26 cellular contexts compared by ENCODE assay signal in the genomic region with DNA sequence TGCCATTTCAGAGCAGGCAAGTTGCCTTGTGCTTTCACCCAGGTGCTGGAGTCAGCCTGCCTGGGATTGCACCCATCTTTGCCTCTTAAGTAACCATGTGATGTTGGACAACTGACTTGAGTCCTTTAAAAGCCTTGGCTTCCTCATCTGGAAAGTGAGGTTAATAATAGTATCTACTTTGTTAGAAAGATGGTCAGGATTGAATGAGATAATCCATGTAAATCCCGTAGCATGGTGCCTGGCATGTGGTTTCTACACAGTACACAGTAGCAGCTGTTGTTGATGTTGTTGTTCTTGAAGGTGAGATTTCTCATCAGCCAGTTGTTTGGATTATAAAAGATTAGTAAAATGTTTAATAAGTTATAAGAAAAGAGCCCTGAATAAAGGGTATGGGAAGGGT. TPM values are rescaled to one million over a fixed set of nuclear protein-coding genes. Genes with fewer than 3 reads are reported as not detected.
DNase-seq lines count a peak whose midpoint lies in the region; ATAC-seq, FAIRE-seq and TF ChIP-seq lines count a peak whose summit lies in the region.
"Had no signal": no experiment of that assay in that cellular context is flagged by ENCODE, and none has a peak within 500 bp of the region (broad histone marks: within the 10 kb centered on the region; RNA-seq: fewer than 3 reads in every experiment).

No MANE protein-coding gene starts in this region.

- BruUV-seq in HepG2 (replicated peaks; lab: Mats Ljungman, UMichigan), result no TSS peak

- H3K4me1 Mint-ChIP-seq in CD4-positive, CD25-positive, alpha-beta regulatory T cell, result peaks cover 31 to 99% (median 87%) of the 10 kb centered on the region in 4 donors
- H3K4me1 Mint-ChIP-seq in CD8-positive, alpha-beta memory T cell, result peaks cover 94 to 100% (median 100%) of the 10 kb centered on the region in 3 donors
- peaks cover 93% of the 10 kb centered on the region for H3K4me1 Mint-ChIP-seq in activated CD4-positive, alpha-beta memory T cell treated with anti-CD3 and anti-CD28 coated beads for 36 hours (ENCODE audit: low read depth)

- no peak for ATAC-seq in CD4-positive, CD25-positive, alpha-beta regulatory T cell (ENCODE audit: low read depth in 2 of 2)
- ATAC-seq in lower lobe of right lung (no peak), HepG2 (no peak), GM19395 (IDR thresholded peaks at IDR 0.05; ENCODE audit: unreplicated experiment) (no peak), HG02798 (IDR thresholded peaks at IDR 0.05; ENCODE audit: poor library complexity, unreplicated experiment) (no peak)
- ATAC-seq: mucosa of descending colon, WTC11 had no signal

- CTCF ChIA-PET in CD8-positive, alpha-beta memory T cell (lab: Charles Lee), result interaction anchor here (3.4 to 9.9 kb wide), 3 partner anchors 9 to 49 kb away, joined by 12 to 124 read pairs (median 112); partner anchors contain the start of gene PSMD6
- CTCF ChIA-PET in activated CD4-positive, alpha-beta memory T cell treated with anti-CD3 and anti-CD28 coated beads for 36 hours (lab: Charles Lee), result interaction anchor here (25.3 kb wide), 1 partner anchor 19 kb away, joined by 360 read pairs; no protein-coding TSS in a partner anchor
- CTCF ChIA-PET in HepG2 (lab: Yijun Ruan, JAX; ENCODE audit: low intra/inter-chr PET ratio, low total read pairs), result no interaction called here

- H3K27me3 Mint-ChIP-seq in CD4-positive, CD25-positive, alpha-beta regulatory T cell, result no peaks in the 10 kb centered on the region
- H3K27me3 Mint-ChIP-seq in CD8-positive, alpha-beta memory T cell, result peaks cover 0 to 2% of the 10 kb centered on the region in 2 donors
- no peaks in the 10 kb centered on the region for H3K27me3 Mint-ChIP-seq in activated CD4-positive, alpha-beta memory T cell treated with anti-CD3 and anti-CD28 coated beads for 36 hours
- H3K27me3 Mint-ChIP-seq: progenitor cell of endocrine pancreas had no signal

- no peak for DNase-seq in CD4-positive, CD25-positive, alpha-beta regulatory T cell
- DNase-seq in CD8-positive, alpha-beta memory T cell, result no peak
- no peak for DNase-seq in activated CD4-positive, alpha-beta memory T cell treated with anti-CD3 and anti-CD28 coated beads for 36 hours
- DNase-seq in lower lobe of right lung (no peak), HepG2 (ENCODE audit: low spot score) (no peak), NCI-H69 (lab: John Stamatoyannopoulos, UW) (no peak)
- DNase-seq: activated CD4-positive, alpha-beta T cell treated with anti-CD3 and anti-CD28 coated beads, Interleukin-2, amount 50 U/mL, for 4 hours; activated naive CD4-positive, alpha-beta T cell; anterior cingulate cortex; central memory CD4-positive, alpha-beta T cell; dermis blood vessel endothelial cell; DMS79 treated with DMSO at 0.1 percent for 48 hours; islet precursor cell; mucosa of descending colon; NCI-H1417; NCI-H2081; NCI-H226; OCI-M1; T1000; transverse colon had no signal

- H3K9me3 Mint-ChIP-seq in CD4-positive, CD25-positive, alpha-beta regulatory T cell, result no peaks in the 10 kb centered on the region
- H3K9me3 Mint-ChIP-seq in CD8-positive, alpha-beta memory T cell, result no peaks in the 10 kb centered on the region
- no peaks in the 10 kb centered on the region for H3K9me3 Mint-ChIP-seq in activated CD4-positive, alpha-beta memory T cell treated with anti-CD3 and anti-CD28 coated beads for 36 hours
- H3K9me3 Mint-ChIP-seq: WTC11 had no signal

- H3K36me3 Mint-ChIP-seq in CD4-positive, CD25-positive, alpha-beta regulatory T cell, result peaks cover 33% of the 10 kb centered on the region
- H3K36me3 Mint-ChIP-seq in CD8-positive, alpha-beta memory T cell, result peaks cover 0 to 54% (median 6%) of the 10 kb centered on the region in 3 donors
- H3K36me3 Mint-ChIP-seq in activated CD4-positive, alpha-beta memory T cell treated with anti-CD3 and anti-CD28 coated beads for 36 hours, result peaks cover 5% of the 10 kb centered on the region
- H3K36me3 Mint-ChIP-seq: WTC11 had no signal

- peak overlapping the region; percentile 35 for H3K4me3 ChIP-seq in CD4-positive, CD25-positive, alpha-beta regulatory T cell (ENCODE audit: low read depth, low read length)
- no peak overlapping the region for H3K4me3 ChIP-seq in CD8-positive, alpha-beta memory T cell (ENCODE audit: low read length)
- H3K4me3 ChIP-seq in lower lobe of right lung (no peak overlapping the region), HepG2 (replicated peaks in 1 of 3; ENCODE audit: insufficient read depth in 1 of 3, low read depth in 2 of 3, low read length in 3 of 3) (no peak overlapping the region)
- H3K4me3 ChIP-seq: HAP-1, mucosa of descending colon, transverse colon had no signal

- TF ChIP-seq EP300 in HepG2 (IDR thresholded peaks at IDR 0.05; ENCODE audit: low read depth in 2 of 2, low read length in 2 of 2), result no peak
- TF ChIP-seq EP300 in HepG2 (CRISPR knock-in tag; IDR thresholded peaks at IDR 0.05; ENCODE audit: borderline replicate concordance), result no peak

- no peak for TF ChIP-seq CTCF in lower lobe of right lung (IDR thresholded peaks at IDR 0.05)
- TF ChIP-seq CTCF in HepG2 (CRISPR knock-in tag; IDR thresholded peaks at IDR 0.05), result no peak

- no peak for FAIRE-seq in HepG2 (lab: Jason Lieb, UNC)

- peak overlapping the region; percentile 6 to 67 (median 52) for H3K4me3 Mint-ChIP-seq in CD4-positive, CD25-positive, alpha-beta regulatory T cell
- H3K4me3 Mint-ChIP-seq in CD8-positive, alpha-beta memory T cell, result peak overlapping the region in 4 of 7 donors; percentile 1 to 46 (median 4)
- no peak overlapping the region for H3K4me3 Mint-ChIP-seq in activated CD4-positive, alpha-beta memory T cell treated with anti-CD3 and anti-CD28 coated beads for 36 hours
- H3K4me3 Mint-ChIP-seq: WTC11 had no signal

- H3K79me2 ChIP-seq in HepG2 (ENCODE audit: insufficient read depth, low read length), result peaks cover 74% of the 10 kb centered on the region

- POLR2A ChIA-PET in CD8-positive, alpha-beta memory T cell (lab: Charles Lee), result no interaction called here
- POLR2A ChIA-PET in activated CD4-positive, alpha-beta memory T cell treated with anti-CD3 and anti-CD28 coated beads for 36 hours (lab: Charles Lee), result no interaction called here
- POLR2A ChIA-PET in HepG2 (lab: Yijun Ruan, JAX), result no interaction called here

- H3K27ac ChIP-seq in CD4-positive, CD25-positive, alpha-beta regulatory T cell (ENCODE audit: insufficient read depth, low read length, poor library complexity, severe bottlenecking), result no peak overlapping the region
- H3K27ac ChIP-seq in CD8-positive, alpha-beta memory T cell (ENCODE audit: low read depth, low read length), result no peak overlapping the region
- peak overlapping the region; percentile 20 for H3K27ac ChIP-seq in lower lobe of right lung
- H3K27ac ChIP-seq in HepG2 (ENCODE audit: extremely low read length, insufficient read depth, low read length), result no peak overlapping the region
- H3K27ac ChIP-seq: HL-60, transverse colon had no signal

- TF ChIP-seq RAD21 in HepG2 (CRISPR knock-in tag; IDR thresholded peaks at IDR 0.05), result no peak

- no peak overlapping the region for H3K4me2 ChIP-seq in HepG2 (ENCODE audit: low read depth, low read length)

- H3K36me3 ChIP-seq in CD4-positive, CD25-positive, alpha-beta regulatory T cell (ENCODE audit: control insufficient read depth, insufficient read depth, low read length), result peaks cover 20% of the 10 kb centered on the region
- H3K36me3 ChIP-seq in CD8-positive, alpha-beta memory T cell (ENCODE audit: insufficient read depth, low read length), result peaks cover 7% of the 10 kb centered on the region
- H3K36me3 ChIP-seq in lower lobe of right lung (no peaks in the 10 kb centered on the region), HepG2 (replicated peaks in 1 of 2; ENCODE audit: control insufficient read depth in 1 of 2, insufficient read depth in 2 of 2, low read length in 2 of 2) (peaks cover 1 to 3% of the 10 kb centered on the region in 2 experiments; a peak in 4 of 5 replicates)
- H3K36me3 ChIP-seq: HAP-1, transverse colon had no signal

- no peaks in the 10 kb centered on the region for H3K9me3 ChIP-seq in CD4-positive, CD25-positive, alpha-beta regulatory T cell (ENCODE audit: control insufficient read depth in 2 of 2, low read length in 2 of 2)
- no peaks in the 10 kb centered on the region for H3K9me3 ChIP-seq in CD8-positive, alpha-beta memory T cell (ENCODE audit: low read length)
- H3K9me3 ChIP-seq in lower lobe of right lung, result no peaks in the 10 kb centered on the region
- no peaks in the 10 kb centered on the region for H3K9me3 ChIP-seq in HepG2 (ENCODE audit: low read length)
- H3K9me3 ChIP-seq: HAP-1, mucosa of descending colon, transverse colon had no signal

- H3K27me3 ChIP-seq in CD4-positive, CD25-positive, alpha-beta regulatory T cell (ENCODE audit: control insufficient read depth, insufficient read depth, low read length), result no peaks in the 10 kb centered on the region
- no peaks in the 10 kb centered on the region for H3K27me3 ChIP-seq in CD8-positive, alpha-beta memory T cell (ENCODE audit: insufficient read depth, low read length, poor library complexity, severe bottlenecking)
- no peaks in the 10 kb centered on the region for H3K27me3 ChIP-seq in lower lobe of right lung (ENCODE audit: low read depth)
- H3K27me3 ChIP-seq in HepG2 (ENCODE audit: control insufficient read depth in 1 of 2, insufficient read depth in 2 of 2, low read length in 2 of 2), result no peaks in the 10 kb centered on the region
- H3K27me3 ChIP-seq: transverse colon had no signal

- H4K20me1 ChIP-seq in HepG2 (ENCODE audit: insufficient read depth, low read length), result no peaks in the 10 kb centered on the region

- no peak overlapping the region for H3K9ac ChIP-seq in HepG2 (ENCODE audit: insufficient read depth, low read depth, low read length)

- H2AFZ ChIP-seq in HepG2 (ENCODE audit: low read length), result no peak overlapping the region

- WGBS in HepG2 (ENCODE audit: low lambda C conversion rate), result 100% methylated on average over 1 of the region's 1 CpG

- H3K4me1 ChIP-seq in CD4-positive, CD25-positive, alpha-beta regulatory T cell (ENCODE audit: control insufficient read depth, insufficient read depth, low read length, poor library complexity, severe bottlenecking), result peaks cover 99% of the 10 kb centered on the region
- H3K4me1 ChIP-seq in CD8-positive, alpha-beta memory T cell (ENCODE audit: insufficient read depth, low read length), result peaks cover 92% of the 10 kb centered on the region
- H3K4me1 ChIP-seq in lower lobe of right lung, result peaks cover 100% of the 10 kb centered on the region
- peaks cover 52% of the 10 kb centered on the region for H3K4me1 ChIP-seq in HepG2 (ENCODE audit: insufficient read depth, low read length)

- intact Hi-C loops in activated CD4-positive, alpha-beta memory T cell treated with anti-CD3 and anti-CD28 coated beads for 36 hours (cut with micrococcal nuclease), result no loop called here
- intact Hi-C loops in lower lobe of right lung (cut with DNase I) (no loop called here), HepG2 (cut with micrococcal nuclease; ENCODE audit: unreplicated experiment) (no loop called here)

- H3K27ac Mint-ChIP-seq in CD4-positive, CD25-positive, alpha-beta regulatory T cell, result peak overlapping the region; percentile 79 to 92 (median 85)
- peak overlapping the region; percentile 30 to 96 (median 74) for H3K27ac Mint-ChIP-seq in CD8-positive, alpha-beta memory T cell
- H3K27ac Mint-ChIP-seq in activated CD4-positive, alpha-beta memory T cell treated with anti-CD3 and anti-CD28 coated beads for 36 hours, result peak overlapping the region; percentile 3
- H3K27ac Mint-ChIP-seq: progenitor cell of endocrine pancreas, WTC11 had no signal

- in situ Hi-C loops in HepG2 (cut with HindIII; ENCODE audit: extremely low pct_ligation_motif_present, low pct_unique_long_range_greater_than_20kb), result no loop called here

- no peak for TF ChIP-seq POLR2A in HepG2 (IDR thresholded peaks at IDR 0.05; ENCODE audit: insufficient read depth in 1 of 2, low read depth in 2 of 2, low read length in 2 of 2)

RNA-seq across cellular contexts. Expression of gene PSMD6, which starts 48.8 kb away (rescaled TPM):
- 86.7 TPM for total RNA-seq in CD4-positive, CD25-positive, alpha-beta regulatory T cell
- polyA plus RNA-seq in CD4-positive, CD25-positive, alpha-beta regulatory T cell, result 100 to 1,000 TPM; 119 to 139 (median 124) TPM
- 100 to 1,000 TPM; 134 to 136 TPM for total RNA-seq in CD8-positive, alpha-beta memory T cell
- 117 TPM for polyA plus RNA-seq in CD8-positive, alpha-beta memory T cell
- 100 to 1,000 TPM; 104 to 109 TPM for total RNA-seq in activated CD4-positive, alpha-beta memory T cell treated with anti-CD3 and anti-CD28 coated beads for 36 hours
- total RNA-seq in lower lobe of right lung, result 51.1 TPM
- total RNA-seq in HepG2 (2016; rRNA removed; fragmentation: Illumina TruSeq; extraction: Trizol), result 117 and 169 TPM in 2 replicates
- total RNA-seq in HepG2 (2016; cell fraction: cytosol; rRNA removed; fragmentation: Illumina TruSeq; extraction: Trizol; ENCODE audit: low read depth), result 28.9 and 32.9 TPM in 2 replicates
- 117 and 163 TPM in 2 replicates for total RNA-seq in HepG2 (2016; cell fraction: insoluble cytoplasmic fraction; rRNA removed; fragmentation: Illumina TruSeq; extraction: Trizol)
- total RNA-seq in HepG2 (2016; cell fraction: membrane; rRNA removed; fragmentation: Illumina TruSeq; extraction: Trizol), result 33.9 and 40.8 TPM in 2 replicates
- total RNA-seq in HepG2 (2016; cell fraction: nucleus; rRNA removed; fragmentation: Illumina TruSeq; extraction: Trizol), result 62.8 and 65.3 TPM in 2 replicates
- 31.1 and 36.8 TPM in 2 replicates for polyA plus RNA-seq in HepG2 (2011; rRNA removed)
- 22.6 and 25.6 TPM in 2 replicates for polyA plus RNA-seq in HepG2 (2011; cell fraction: cytosol; rRNA removed)
- polyA plus RNA-seq in HepG2 (2011; cell fraction: nucleus; rRNA removed), result 36.5 and 41.5 TPM in 2 replicates
- 52.7 and 65.4 TPM in 2 replicates for polyA plus RNA-seq in HepG2 (2012)
- 21.9 and 22.5 TPM in 2 replicates for polyA plus RNA-seq in HepG2 (2016; cell fraction: cytosol; fragmentation: Illumina TruSeq; extraction: Trizol; ENCODE audit: low read depth)
- polyA plus RNA-seq in HepG2 (2016; cell fraction: insoluble cytoplasmic fraction; fragmentation: Illumina TruSeq; extraction: Trizol; ENCODE audit: low read depth), result 148 and 154 TPM in 2 replicates
- 23.8 and 24.7 TPM in 2 replicates for polyA plus RNA-seq in HepG2 (2016; cell fraction: membrane; fragmentation: Illumina TruSeq; extraction: Trizol; ENCODE audit: low read depth)
- polyA plus RNA-seq in HepG2 (2016; cell fraction: nucleus; fragmentation: Illumina TruSeq; extraction: Trizol; ENCODE audit: insufficient read depth, low read depth), result 69.9 and 70.7 TPM in 2 replicates
- 17.4 and 28.2 TPM in 2 replicates for polyA minus RNA-seq in HepG2 (2011; rRNA and poly(A)+ RNA removed; ENCODE audit: low replicate concordance)
- 21.1 and 22.2 TPM in 2 replicates for polyA minus RNA-seq in HepG2 (2011; cell fraction: cytosol; rRNA and poly(A)+ RNA removed)
- 76.8 and 80.5 TPM in 2 replicates for polyA minus RNA-seq in HepG2 (2011; cell fraction: nucleus; rRNA and poly(A)+ RNA removed)

Comparison
In these comparisons a context has a peak if more than half of its experiments do, and no peak if none do; other contexts are left out.
1. H3K27ac Mint-ChIP-seq: peak in every context shown above with its lines; median percentile 85 in CD4-positive, CD25-positive, alpha-beta regulatory T cell; 74 in CD8-positive, alpha-beta memory T cell; 3 in activated CD4-positive, alpha-beta memory T cell treated with anti-CD3 and anti-CD28 coated beads for 36 hours.